2 cellular contexts compared by ENCODE assay signal in genomic region chr6:29655658-29656057, GRCh38.
TF ChIP-seq lines count a peak whose summit lies in the region.

No MANE protein-coding gene starts in this region.

TF ChIP-seq in GM23338, 12 proteins besides CTCF, POLR2A, EP300 and RAD21:
- TF ChIP-seq POLR2AphosphoS5 (IDR thresholded peaks at IDR 0.05; ENCODE audit: low read depth) (no peak), ZNF462 (CRISPR knock-in tag; IDR thresholded peaks at IDR 0.05) (no peak), JUNB (IDR thresholded peaks at IDR 0.05; ENCODE audit: unreplicated experiment) (no peak), REST (IDR thresholded peaks at IDR 0.05; ENCODE audit: unreplicated experiment) (no peak), ETS1 (IDR thresholded peaks at IDR 0.05) (no peak), CREB1 (CRISPR knock-in tag; IDR thresholded peaks at IDR 0.05; ENCODE audit: low read depth) (no peak), EZH2phosphoT487 (IDR thresholded peaks at IDR 0.05; ENCODE audit: unreplicated experiment) (no peak), EZH2 (IDR thresholded peaks at IDR 0.05; ENCODE audit: low read depth, unreplicated experiment) (no peak)
TF ChIP-seq in GM23338: peak in this region for 0.

TF ChIP-seq in GM12878, 131 proteins besides CTCF, POLR2A, EP300 and RAD21:
- no peak for TF ChIP-seq KDM1A (IDR thresholded peaks at IDR 0.05; ENCODE audit: borderline replicate concordance)
- TF ChIP-seq EED (IDR thresholded peaks at IDR 0.05; ENCODE audit: low read depth) = no peak
- no peak for TF ChIP-seq DPF2 (IDR thresholded peaks at IDR 0.05)
- TF ChIP-seq SIN3A (IDR thresholded peaks at IDR 0.05; ENCODE audit: low read depth, low read length) = no peak
- no peak for TF ChIP-seq KAT2A (conservative IDR thresholded peaks at IDR 0.05; ENCODE audit: control insufficient read depth, low read depth, low read length)
- no peak for TF ChIP-seq PBX3 (IDR thresholded peaks at IDR 0.05; ENCODE audit: insufficient replicate concordance, low read depth, low read length)
- TF ChIP-seq PAX8 (IDR thresholded peaks at IDR 0.05) = no peak
- TF ChIP-seq PML (IDR thresholded peaks at IDR 0.05; ENCODE audit: low read length) = no peak
- no peak for TF ChIP-seq RFX5 (IDR thresholded peaks at IDR 0.05; ENCODE audit: low read depth, low read length)
- TF ChIP-seq BCL3 (IDR thresholded peaks at IDR 0.05; ENCODE audit: borderline replicate concordance, insufficient read depth, low read depth, low read length, poor library complexity, severe bottlenecking) = no peak
- TF ChIP-seq RB1 (IDR thresholded peaks at IDR 0.05; ENCODE audit: borderline replicate concordance) = no peak
- no peak for TF ChIP-seq BCLAF1 (IDR thresholded peaks at IDR 0.05)
- TF ChIP-seq SMAD5 (IDR thresholded peaks at IDR 0.05; ENCODE audit: low read depth) = no peak
